In genomic region chr6:95690328-95690727, GRCh38 we compare ENCODE assay signal across 10 cellular contexts.
DNase-seq lines count a peak whose midpoint lies in the region; ATAC-seq and TF ChIP-seq lines count a peak whose summit lies in the region.
"Had no signal": no experiment of that assay in that cellular context is flagged by ENCODE, and none has a peak within 500 bp of the region (broad histone marks: within the 10 kb centered on the region; RNA-seq: fewer than 3 reads in every experiment).

No MANE protein-coding gene starts in this region.

- H3K36me3 Mint-ChIP-seq in activated T-helper 17 cell treated with anti-CD3 and anti-CD28 coated beads, Interleukin-2, amount 50 U/mL, for 72 hours (ENCODE audit: low read depth) = no peaks in the 10 kb centered on the region
- H3K36me3 Mint-ChIP-seq in mesothelial cell of epicardium = no peaks in the 10 kb centered on the region

- no peak overlapping the region for H3K27ac Mint-ChIP-seq in activated T-helper 17 cell treated with anti-CD3 and anti-CD28 coated beads, Interleukin-2, amount 50 U/mL, for 72 hours
- no peak overlapping the region for H3K27ac Mint-ChIP-seq in mesothelial cell of epicardium

- no peak for TF ChIP-seq CTCF in mesothelial cell of epicardium (IDR thresholded peaks at IDR 0.05; ENCODE audit: unreplicated experiment)

- no peak for DNase-seq in DMS153 (lab: John Stamatoyannopoulos, UW)
- DNase-seq in mesothelial cell of epicardium (ENCODE audit: low spot score in 2 of 2, unreplicated experiment in 2 of 2) = no peak
- DNase-seq in activated T-cell treated with anti-CD3 and anti-CD28 coated beads, Interleukin-2, amount 50 U/mL, for 1 hour = no peak
- DNase-seq: activated effector memory CD4-positive, alpha-beta T cell treated with Interleukin-2 at 50 U/mL for 16 hours; NCI-H2107 had no signal

- H3K9me3 Mint-ChIP-seq in activated T-helper 17 cell treated with anti-CD3 and anti-CD28 coated beads, Interleukin-2, amount 50 U/mL, for 72 hours = no peaks in the 10 kb centered on the region
- no peaks in the 10 kb centered on the region for H3K9me3 Mint-ChIP-seq in mesothelial cell of epicardium

- no peaks in the 10 kb centered on the region for H3K27me3 Mint-ChIP-seq in activated T-helper 17 cell treated with anti-CD3 and anti-CD28 coated beads, Interleukin-2, amount 50 U/mL, for 72 hours
- H3K27me3 Mint-ChIP-seq in mesothelial cell of epicardium (ENCODE audit: low read depth) = no peaks in the 10 kb centered on the region

- H3K4me1 Mint-ChIP-seq in activated T-helper 17 cell treated with anti-CD3 and anti-CD28 coated beads, Interleukin-2, amount 50 U/mL, for 72 hours = peaks cover 7% of the 10 kb centered on the region
- H3K4me1 Mint-ChIP-seq in mesothelial cell of epicardium = no peaks in the 10 kb centered on the region

- no peak overlapping the region for H3K4me3 Mint-ChIP-seq in activated T-helper 17 cell treated with anti-CD3 and anti-CD28 coated beads, Interleukin-2, amount 50 U/mL, for 72 hours
- H3K4me3 Mint-ChIP-seq in mesothelial cell of epicardium = no peak overlapping the region

- peak; percentile 75 for ATAC-seq in GM18868 (IDR thresholded peaks at IDR 0.05; ENCODE audit: unreplicated experiment)
- ATAC-seq in GM21825 (IDR thresholded peaks at IDR 0.05; ENCODE audit: unreplicated experiment) = peak; percentile 61
- peak; percentile 82 for ATAC-seq in HG03520 (IDR thresholded peaks at IDR 0.05; ENCODE audit: unreplicated experiment)
- ATAC-seq in activated T-helper 17 cell treated with anti-CD3 and anti-CD28 coated beads, Interleukin-2, amount 50 U/mL, for 72 hours (replicated peaks) = peak; percentile 75
- ATAC-seq in HG03025 (IDR thresholded peaks at IDR 0.05; ENCODE audit: low FRiP score, unreplicated experiment) = no peak
